Comparison of ENCODE assay signal across 9 cellular contexts in genomic region chr2:180077295-180077906, GRCh38.
DNase-seq lines count a peak whose midpoint lies in the region; ATAC-seq, FAIRE-seq and TF ChIP-seq lines count a peak whose summit lies in the region.
"Had no signal": no experiment of that assay in that cellular context is flagged by ENCODE, and none has a peak within 500 bp of the region (broad histone marks: within the 10 kb centered on the region; RNA-seq: fewer than 3 reads in every experiment).

No MANE protein-coding gene starts in this region.

- H3K36me3 ChIP-seq in adrenal gland (replicated peaks in 1 of 2) (no peaks in the 10 kb centered on the region), HepG2 (replicated peaks in 1 of 2; ENCODE audit: control insufficient read depth in 1 of 2, insufficient read depth in 2 of 2, low read length in 2 of 2) (no peaks in the 10 kb centered on the region)

- no peaks in the 10 kb centered on the region for H4K20me1 ChIP-seq in HepG2 (ENCODE audit: insufficient read depth, low read length)

- TF ChIP-seq RAD21 in HepG2 (CRISPR knock-in tag; IDR thresholded peaks at IDR 0.05) = no peak

- peak; percentile 26 for DNase-seq in EL
- no peak for DNase-seq in HL-60 (ENCODE audit: low read depth in 1 of 2, low spot score in 1 of 2)
- no peak for DNase-seq in adrenal gland
- DNase-seq in HepG2 (ENCODE audit: low spot score) = peak; percentile 5
- no peak for DNase-seq in 8988T
- no peak for DNase-seq in hippocampal formation (lab: John Stamatoyannopoulos, UW)
- DNase-seq in NCI-H1417 treated with DMSO at 0.1 percent for 48 hours (lab: John Stamatoyannopoulos, UW) = no peak
- DNase-seq: naive B cell had no signal

- no peak for TF ChIP-seq EP300 in HepG2 (IDR thresholded peaks at IDR 0.05; ENCODE audit: low read depth in 2 of 2, low read length in 2 of 2)
- no peak for TF ChIP-seq EP300 in HepG2 (CRISPR knock-in tag; IDR thresholded peaks at IDR 0.05; ENCODE audit: borderline replicate concordance)

- H3K79me2 ChIP-seq in HepG2 (ENCODE audit: insufficient read depth, low read length) = no peaks in the 10 kb centered on the region

- POLR2A ChIA-PET in HepG2 (lab: Yijun Ruan, JAX) = no interaction called here

- FAIRE-seq in HepG2 (lab: Jason Lieb, UNC) = no peak

- TF ChIP-seq POLR2A in adrenal gland (IDR thresholded peaks at IDR 0.05) = no peak
- TF ChIP-seq POLR2A in HepG2 (IDR thresholded peaks at IDR 0.05; ENCODE audit: insufficient read depth in 1 of 2, low read depth in 2 of 2, low read length in 2 of 2) = no peak

- CTCF ChIA-PET in HepG2 (lab: Yijun Ruan, JAX; ENCODE audit: low intra/inter-chr PET ratio, low total read pairs) = no interaction called here

- no peak overlapping the region for H3K4me2 ChIP-seq in HepG2 (ENCODE audit: low read depth, low read length)

- ATAC-seq in HepG2 (peak; percentile 52; the same call in 2 of the 3 replicates), HG03280 (IDR thresholded peaks at IDR 0.05; ENCODE audit: unreplicated experiment) (no peak)

- H3K9ac ChIP-seq in HepG2 (ENCODE audit: insufficient read depth, low read depth, low read length) = no peak overlapping the region

- TF ChIP-seq CTCF in HL-60 (IDR thresholded peaks at IDR 0.05; ENCODE audit: insufficient read depth, low read length) (peak; percentile 57), adrenal gland (IDR thresholded peaks at IDR 0.05) (peak; percentile 51 to 75 (median 62)), HepG2 (CRISPR knock-in tag; IDR thresholded peaks at IDR 0.05) (0 out of 2 replicates have a peak, but pooled peaks have one; percentile 38)

- intact Hi-C loops in adrenal gland (cut with DNase I) = no loop called here
- intact Hi-C loops in HepG2 (cut with micrococcal nuclease; ENCODE audit: unreplicated experiment) = loop anchor here (1.0 to 5.0 kb wide), 2 partner anchors 85 to 235 kb away; no protein-coding TSS in a partner anchor

- H3K4me3 ChIP-seq in HL-60 (replicated peaks; ENCODE audit: insufficient read depth, low read length) (no peak overlapping the region), adrenal gland (no peak overlapping the region), HepG2 (replicated peaks in 1 of 3; ENCODE audit: insufficient read depth in 1 of 3, low read depth in 2 of 3, low read length in 3 of 3) (no peak overlapping the region)

- 8 to 14% (median 12%) methylated on average over 3 of the region's 3 CpGs for WGBS in adrenal gland, 4 donors
- 2% methylated on average over 3 of the region's 3 CpGs for WGBS in HepG2 (ENCODE audit: low lambda C conversion rate)

- in situ Hi-C loops in HepG2 (cut with HindIII; ENCODE audit: extremely low pct_ligation_motif_present, low pct_unique_long_range_greater_than_20kb) = loop anchor here (10.0 kb wide), 1 partner anchor 233 kb away; no protein-coding TSS in a partner anchor

- H3K27me3 ChIP-seq in HL-60 (ENCODE audit: insufficient read depth, poor library complexity, severe bottlenecking) (peaks cover 2% of the 10 kb centered on the region), adrenal gland (no peaks in the 10 kb centered on the region), HepG2 (ENCODE audit: control insufficient read depth in 1 of 2, insufficient read depth in 2 of 2, low read length in 2 of 2) (no peaks in the 10 kb centered on the region)

- H3K27ac ChIP-seq in HL-60 (replicated peaks) (no peak overlapping the region), adrenal gland (no peak overlapping the region), HepG2 (ENCODE audit: extremely low read length, insufficient read depth, low read length) (no peak overlapping the region)

- BruUV-seq in HepG2 (replicated peaks; lab: Mats Ljungman, UMichigan) = no TSS peak

- H3K9me3 ChIP-seq in adrenal gland (replicated peaks in 1 of 3) (no peaks in the 10 kb centered on the region), HepG2 (ENCODE audit: low read length) (peaks cover 9% of the 10 kb centered on the region; the same call in 1 of the 2 replicates)

- no peak overlapping the region for H2AFZ ChIP-seq in HepG2 (ENCODE audit: low read length)

- H3K4me1 ChIP-seq in adrenal gland (replicated peaks in 1 of 2) (no peaks in the 10 kb centered on the region), HepG2 (ENCODE audit: insufficient read depth, low read length) (no peaks in the 10 kb centered on the region)

TF ChIP-seq in HepG2, 621 proteins besides CTCF, POLR2A, EP300 and RAD21:
- TF ChIP-seq ZNF503 (CRISPR knock-in tag; IDR thresholded peaks at IDR 0.05) (no peak), SMC3 (IDR thresholded peaks at IDR 0.05; ENCODE audit: low read length) (peak; percentile 34; the same call in 1 of the 2 replicates), STAG1 (CRISPR knock-in tag; IDR thresholded peaks at IDR 0.05) (peak; percentile 58), ZNF674 (CRISPR knock-in tag; IDR thresholded peaks at IDR 0.05; ENCODE audit: low read depth) (no peak), GABPA (IDR thresholded peaks at IDR 0.05; ENCODE audit: low read depth, low read length) (no peak), GABPA (CRISPR knock-in tag; IDR thresholded peaks at IDR 0.05; ENCODE audit: low read depth) (no peak), ATF7 (IDR thresholded peaks at IDR 0.05) (no peak), ATF7 (CRISPR knock-in tag; IDR thresholded peaks at IDR 0.05) (no peak)

Comparison
In these comparisons a context has a peak if more than half of its experiments do, and no peak if none do; other contexts are left out.
1. DNase-seq: peak in EL (single experiment) and HepG2 (single experiment); none in HL-60 (0 of 2), adrenal gland (0 of 7), 8988T (single experiment), hippocampal formation (0 of 2) and NCI-H1417 treated with DMSO at 0.1 percent for 48 hours (single experiment).
2. Peak in every context shown above with its lines, with median percentiles within 50 percentile points of each other: CTCF ChIP-seq.